ENCODE assay signal across 1 cellular context in genomic region chr4:80154547-80154933, GRCh38.
TF ChIP-seq lines count a peak whose summit lies in the region.

No MANE protein-coding gene starts in this region.

TF ChIP-seq in WTC11, 78 proteins besides CTCF, POLR2A, EP300 and RAD21 (continued from another document):
- no peak for TF ChIP-seq MLX (CRISPR knock-in tag; IDR thresholded peaks at IDR 0.05)
- TF ChIP-seq STAT6 (CRISPR knock-in tag; conservative IDR thresholded peaks at IDR 0.05; ENCODE audit: low read depth) = no peak
- no peak for TF ChIP-seq NR3C1 (CRISPR knock-in tag; conservative IDR thresholded peaks at IDR 0.05; ENCODE audit: low read depth)
- TF ChIP-seq SOX15 (CRISPR knock-in tag; IDR thresholded peaks at IDR 0.05) = no peak
- no peak for TF ChIP-seq FOXK1 (CRISPR knock-in tag; IDR thresholded peaks at IDR 0.05)
